Comparison of ENCODE assay signal across 13 cellular contexts in the genomic region with DNA sequence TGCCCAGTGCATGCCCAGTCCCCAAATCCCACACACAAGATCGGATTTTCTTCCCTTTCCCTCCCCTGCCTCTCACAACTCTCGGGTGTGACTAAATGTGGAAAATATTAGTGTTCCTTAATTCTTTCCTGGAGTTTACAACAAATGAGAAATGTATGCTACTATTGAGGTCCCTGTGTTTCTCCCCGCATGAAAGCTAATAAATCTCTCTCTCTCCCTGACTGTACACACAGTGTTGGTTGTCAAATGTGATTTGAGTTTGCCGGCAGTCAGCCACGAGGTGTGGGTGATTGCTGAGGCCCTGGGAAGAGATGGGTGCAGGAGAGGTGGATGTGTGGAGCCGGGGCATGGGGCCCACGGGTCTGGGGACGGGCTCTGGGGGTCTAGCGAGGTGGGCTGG.
DNase-seq lines count a peak whose midpoint lies in the region; ATAC-seq and TF ChIP-seq lines count a peak whose summit lies in the region.
"Had no signal": no experiment of that assay in that cellular context is flagged by ENCODE, and none has a peak within 500 bp of the region (broad histone marks: within the 10 kb centered on the region; RNA-seq: fewer than 3 reads in every experiment).

No MANE protein-coding gene starts in this region.

- peaks cover 100% of the 10 kb centered on the region for H3K4me1 ChIP-seq in BLaER1
- H3K4me1 ChIP-seq in endodermal cell (ENCODE audit: control insufficient read depth, insufficient read depth, low read length): no peaks in the 10 kb centered on the region

- H3K27me3 ChIP-seq in BLaER1 (no peaks in the 10 kb centered on the region), endodermal cell (ENCODE audit: control insufficient read depth, insufficient read depth, low read length, poor library complexity, severe bottlenecking) (no peaks in the 10 kb centered on the region)
- no peaks in the 10 kb centered on the region for H3K27me3 ChIP-seq in CD4-positive, alpha-beta T cell (ENCODE audit: control insufficient read depth, insufficient read depth, low read length)

- H3K27me3 Mint-ChIP-seq in CD4-positive, alpha-beta T cell: peaks cover 11% of the 10 kb centered on the region
- H3K27me3 Mint-ChIP-seq in endodermal cell (ENCODE audit: insufficient read depth): no peaks in the 10 kb centered on the region

- peak overlapping the region; percentile 50 for H3K4me3 ChIP-seq in BLaER1
- H3K4me3 ChIP-seq in endodermal cell (ENCODE audit: low read length): no peak overlapping the region
- H3K4me3 ChIP-seq: heart left ventricle had no signal

- intact Hi-C loops in CD4-positive, alpha-beta T cell (cut with DNase I, micrococcal nuclease): no loop called here

- no peak for DNase-seq in CD4-positive, alpha-beta T cell
- no peak for DNase-seq in endodermal cell
- no peak for DNase-seq in C1 segment of cervical spinal cord (lab: John Stamatoyannopoulos, UW)
- DNase-seq in activated CD8-positive, alpha-beta memory T cell treated with anti-CD3 and anti-CD28 coated beads for 24 hours: no peak
- DNase-seq: brain microvascular endothelial cell, MM.1S, NCI-H187 treated with DMSO at 0.1 percent for 48 hours, SW 1271 had no signal

- no peaks in the 10 kb centered on the region for H3K36me3 Mint-ChIP-seq in CD4-positive, alpha-beta T cell (ENCODE audit: low read depth)
- H3K36me3 Mint-ChIP-seq in endodermal cell (ENCODE audit: low read depth): no peaks in the 10 kb centered on the region

- H3K4me2 ChIP-seq in BLaER1: peak overlapping the region; percentile 96

- H4K20me1 ChIP-seq in BLaER1: no peaks in the 10 kb centered on the region; the same call in 1 of the 2 replicates

- H3K9me3 ChIP-seq in BLaER1 (no peaks in the 10 kb centered on the region), KOPT-K1 (ENCODE audit: insufficient read depth, low read length, poor library complexity, severe bottlenecking) (no peaks in the 10 kb centered on the region), endodermal cell (ENCODE audit: control insufficient read depth, low read length) (no peaks in the 10 kb centered on the region)
- no peaks in the 10 kb centered on the region for H3K9me3 ChIP-seq in CD4-positive, alpha-beta T cell (ENCODE audit: control insufficient read depth, low read length)
- H3K9me3 ChIP-seq: heart left ventricle had no signal

- TF ChIP-seq CTCF in CD4-positive, alpha-beta T cell (IDR thresholded peaks at IDR 0.05): no peak
- TF ChIP-seq CTCF in endodermal cell (conservative IDR thresholded peaks at IDR 0.05): no peak

- H3K4me1 Mint-ChIP-seq in CD4-positive, alpha-beta T cell (ENCODE audit: low read depth): peaks cover 24% of the 10 kb centered on the region
- H3K4me1 Mint-ChIP-seq in endodermal cell: peaks cover 15% of the 10 kb centered on the region

- no peaks in the 10 kb centered on the region for H3K36me3 ChIP-seq in BLaER1
- H3K36me3 ChIP-seq in KOPT-K1 (ENCODE audit: insufficient read depth, low read length): no peaks in the 10 kb centered on the region
- H3K36me3 ChIP-seq in endodermal cell (ENCODE audit: control insufficient read depth, insufficient read depth, low read length): no peaks in the 10 kb centered on the region
- H3K36me3 ChIP-seq: brain microvascular endothelial cell, heart left ventricle had no signal

- POLR2A ChIA-PET in CD4-positive, alpha-beta T cell (lab: Charles Lee): no interaction called here

- CTCF ChIA-PET in CD4-positive, alpha-beta T cell (lab: Charles Lee): no interaction called here

- peak overlapping the region; percentile 58; the same call in 1 of the 2 replicates for H3K9ac ChIP-seq in BLaER1
- H3K9ac ChIP-seq in endodermal cell (ENCODE audit: extremely low read depth, low read length, poor library complexity, severe bottlenecking): no peak overlapping the region

- H3K27ac ChIP-seq in BLaER1: peak overlapping the region; percentile 79
- no peak overlapping the region for H3K27ac ChIP-seq in CD4-positive, alpha-beta T cell (ENCODE audit: low read depth, low read length)
- H3K27ac ChIP-seq in KOPT-K1 (ENCODE audit: low read depth, low read length, poor library complexity, severe bottlenecking): peak overlapping the region; percentile 23
- no peak overlapping the region for H3K27ac ChIP-seq in endodermal cell (ENCODE audit: low read depth, low read length)
- H3K27ac ChIP-seq: brain microvascular endothelial cell, C4-2B had no signal

- no peak for ATAC-seq in CD4-positive, alpha-beta T cell (ENCODE audit: poor library complexity)
- no peak for ATAC-seq in GM18502 (IDR thresholded peaks at IDR 0.05; ENCODE audit: poor library complexity, unreplicated experiment)

- WGBS in endodermal cell (ENCODE audit: insufficient coverage in 1 of 2, insufficient read length in 1 of 2), 2 experiments: 83 to 90% methylated on average over 1 to 7 of the region's 9 CpGs

- no peak overlapping the region for H3K27ac Mint-ChIP-seq in CD4-positive, alpha-beta T cell
- peak overlapping the region; percentile 4 for H3K27ac Mint-ChIP-seq in endodermal cell

- peak overlapping the region; percentile 4 for H3K4me3 Mint-ChIP-seq in CD4-positive, alpha-beta T cell
- no peak overlapping the region for H3K4me3 Mint-ChIP-seq in endodermal cell

- no peaks in the 10 kb centered on the region for H3K9me3 Mint-ChIP-seq in CD4-positive, alpha-beta T cell
- no peaks in the 10 kb centered on the region for H3K9me3 Mint-ChIP-seq in endodermal cell

Comparison
In these comparisons a context has a peak if more than half of its experiments do, and no peak if none do; other contexts are left out.
1. H3K27ac ChIP-seq: peak in BLaER1 (single experiment) and KOPT-K1 (single experiment); none in CD4-positive, alpha-beta T cell (single experiment) and endodermal cell (single experiment).